ENCODE assay signal across 18 cellular contexts in the genomic region with DNA sequence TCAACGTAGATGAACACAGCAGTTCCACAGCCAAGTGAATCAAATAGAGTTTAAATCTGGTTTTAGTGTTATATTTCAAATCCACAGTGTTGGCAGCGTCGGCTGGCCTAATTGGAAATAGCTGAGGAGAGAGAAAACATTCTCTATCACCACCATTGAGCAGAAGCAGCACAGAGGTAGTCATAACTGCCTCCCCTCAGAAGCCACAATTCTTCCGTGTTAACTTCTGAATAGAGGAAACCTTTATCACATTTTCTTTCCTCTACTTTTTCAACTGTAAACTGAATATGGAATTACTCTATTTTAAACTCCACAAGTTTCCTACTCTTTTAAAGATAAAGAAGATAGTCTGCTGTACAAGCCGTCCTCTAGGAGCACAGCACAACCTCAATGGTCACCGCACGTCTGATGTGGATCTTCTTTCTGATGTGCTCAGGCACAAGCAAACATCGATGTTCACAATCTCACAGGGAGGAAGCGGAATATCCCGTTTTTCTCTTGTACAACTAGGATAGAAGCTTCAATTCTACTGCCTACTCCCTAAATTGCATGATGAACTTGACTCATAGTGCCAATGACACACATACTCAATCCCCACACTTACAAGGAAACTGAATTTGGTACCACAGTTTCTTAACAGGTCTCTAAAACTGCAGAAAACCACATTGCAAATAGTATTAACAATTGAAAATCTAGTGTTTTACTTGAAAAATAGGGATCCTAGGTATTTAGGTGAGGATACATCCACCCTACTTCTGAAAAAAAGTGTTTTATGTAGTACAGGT.
A peak's percentile ranks its signal among the peaks of the same experiment; 100 is the strongest.
DNase-seq lines count a peak whose midpoint lies in the region; ATAC-seq and TF ChIP-seq lines count a peak whose summit lies in the region.
"Had no signal": no experiment of that assay in that cellular context is flagged by ENCODE, and none has a peak within 500 bp of the region (broad histone marks: within the 10 kb centered on the region; RNA-seq: fewer than 3 reads in every experiment).

No MANE protein-coding gene starts in this region.

- no peaks in the 10 kb centered on the region for H3K36me3 Mint-ChIP-seq in activated T-helper 17 cell treated with anti-CD3 and anti-CD28 coated beads, Interleukin-2, amount 50 U/mL, for 72 hours (ENCODE audit: low read depth)
- H3K36me3 Mint-ChIP-seq: CD8-positive, alpha-beta T cell had no signal

- H3K4me3 Mint-ChIP-seq in stimulated activated naive CD8-positive, alpha-beta T cell treated with anti-CD3 and anti-CD28 coated beads, Interleukin-15, amount 100 ng/mL, for 72 hours, result no peak overlapping the region
- no peak overlapping the region for H3K4me3 Mint-ChIP-seq in activated T-helper 17 cell treated with anti-CD3 and anti-CD28 coated beads, Interleukin-2, amount 50 U/mL, for 72 hours
- H3K4me3 Mint-ChIP-seq: CD8-positive, alpha-beta T cell had no signal

- TF ChIP-seq POLR2A in esophagus squamous epithelium (IDR thresholded peaks at IDR 0.05), result no peak

- intact Hi-C loops in esophagus squamous epithelium (cut with DNase I), result no loop called here
- intact Hi-C loops in heart right ventricle (cut with DNase I), result no loop called here

- H3K27ac ChIP-seq in esophagus squamous epithelium, result no peak overlapping the region
- no peak overlapping the region for H3K27ac ChIP-seq in heart right ventricle
- H3K27ac ChIP-seq: SJSA1 had no signal

- peak overlapping the region; percentile 67 for H3K9ac ChIP-seq in Loucy (ENCODE audit: low read depth, low read length, poor library complexity, severe bottlenecking)

- TF ChIP-seq CTCF in Loucy (conservative IDR thresholded peaks at IDR 0.05; ENCODE audit: low read length) (no peak), esophagus squamous epithelium (IDR thresholded peaks at IDR 0.05) (no peak), heart right ventricle (IDR thresholded peaks at IDR 0.05) (no peak)

- peaks cover 49% of the 10 kb centered on the region for H3K4me1 ChIP-seq in Loucy (ENCODE audit: insufficient read depth, low read length, poor library complexity, severe bottlenecking)
- H3K4me1 ChIP-seq in esophagus squamous epithelium, result no peaks in the 10 kb centered on the region
- no peaks in the 10 kb centered on the region for H3K4me1 ChIP-seq in heart right ventricle
- H3K4me1 ChIP-seq: SJSA1 had no signal

- H2AFZ ChIP-seq in Loucy (ENCODE audit: low read length), result peak overlapping the region; percentile 61

- peaks cover 18% of the 10 kb centered on the region for H3K4me1 Mint-ChIP-seq in stimulated activated naive CD8-positive, alpha-beta T cell treated with anti-CD3 and anti-CD28 coated beads, Interleukin-15, amount 100 ng/mL, for 72 hours
- H3K4me1 Mint-ChIP-seq in activated T-helper 17 cell treated with anti-CD3 and anti-CD28 coated beads, Interleukin-2, amount 50 U/mL, for 72 hours, result peaks cover 5% of the 10 kb centered on the region

- H3K9me3 ChIP-seq in Loucy (ENCODE audit: insufficient read depth, low read depth, low read length) (no peaks in the 10 kb centered on the region), esophagus squamous epithelium (no peaks in the 10 kb centered on the region), heart right ventricle (no peaks in the 10 kb centered on the region)
- H3K9me3 ChIP-seq: SJSA1 had no signal

- no peaks in the 10 kb centered on the region for H4K20me1 ChIP-seq in Loucy (ENCODE audit: insufficient read depth, low read length, poor library complexity, severe bottlenecking)

- DNase-seq in stimulated activated naive CD8-positive, alpha-beta T cell treated with anti-CD3 and anti-CD28 coated beads, Interleukin-15, amount 100 ng/mL, for 72 hours, result no peak
- no peak for DNase-seq in stimulated activated naive CD8-positive, alpha-beta T cell treated with anti-CD3 and anti-CD28 coated beads, Interleukin-15, Interleukin-2, amounts not matched to agents 100 U/mL and 50 U/mL, for 24 hours
- DNase-seq in esophagus squamous epithelium (lab: John Stamatoyannopoulos, UW), result no peak
- no peak for DNase-seq in NCI-H1105 (lab: John Stamatoyannopoulos, UW)
- DNase-seq in heart right ventricle, result no peak
- DNase-seq: C1 segment of cervical spinal cord; CD8-positive, alpha-beta T cell; KG1; NCI-H1105 treated with DMSO at 0.1 percent for 48 hours; NCI-H2081; NCI-H2171; NCI-H524 treated with DMSO at 0.1 percent for 48 hours; NCI-H82 had no signal

- H3K4me3 ChIP-seq in Loucy (ENCODE audit: low read length, poor library complexity, severe bottlenecking) (peak overlapping the region; percentile 40), esophagus squamous epithelium (no peak overlapping the region), heart right ventricle (no peak overlapping the region)
- H3K4me3 ChIP-seq: GM12878, SJSA1 had no signal

- peak overlapping the region; percentile 62 for H3K4me2 ChIP-seq in Loucy (ENCODE audit: low read depth, low read length, poor library complexity, severe bottlenecking)

- peak; percentile 69 for ATAC-seq in stimulated activated naive CD8-positive, alpha-beta T cell treated with anti-CD3 and anti-CD28 coated beads, Interleukin-15, amount 100 ng/mL, for 72 hours
- no peak for ATAC-seq in stimulated activated naive CD8-positive, alpha-beta T cell treated with anti-CD3 and anti-CD28 coated beads, Interleukin-15, Interleukin-2, amounts not matched to agents 100 U/mL and 50 U/mL, for 24 hours
- peak; percentile 38 for ATAC-seq in activated T-helper 17 cell treated with anti-CD3 and anti-CD28 coated beads, Interleukin-2, amount 50 U/mL, for 72 hours (replicated peaks)
- ATAC-seq in heart right ventricle, result no peak
- ATAC-seq: CD8-positive, alpha-beta T cell; GM12878; HepG2 had no signal

- WGBS in esophagus squamous epithelium, 2 donors, result 81 to 86% methylated on average over 10 of the region's 10 CpGs
- WGBS in heart right ventricle, 2 donors, result 84 to 88% methylated on average over 10 of the region's 10 CpGs

- H3K36me3 ChIP-seq in Loucy (ENCODE audit: insufficient read depth, low read length) (no peaks in the 10 kb centered on the region), esophagus squamous epithelium (no peaks in the 10 kb centered on the region), heart right ventricle (no peaks in the 10 kb centered on the region)
- H3K36me3 ChIP-seq: SJSA1 had no signal

- H3K27me3 ChIP-seq in Loucy (ENCODE audit: insufficient read depth, low read length, poor library complexity, severe bottlenecking), result no peaks in the 10 kb centered on the region
- no peaks in the 10 kb centered on the region for H3K27me3 ChIP-seq in esophagus squamous epithelium
- no peaks in the 10 kb centered on the region for H3K27me3 ChIP-seq in heart right ventricle
- H3K27me3 ChIP-seq: SJSA1 had no signal

- H3F3A ChIP-seq in Loucy (ENCODE audit: low read depth), result 0 out of 2 replicates have a peak, but pooled peaks cover 4% of the 10 kb centered on the region

- no peaks in the 10 kb centered on the region for H3K9me2 ChIP-seq in Loucy (replicated peaks; ENCODE audit: low read depth, low read length)

- H3K27me3 Mint-ChIP-seq in stimulated activated naive CD8-positive, alpha-beta T cell treated with anti-CD3 and anti-CD28 coated beads, Interleukin-15, amount 100 ng/mL, for 72 hours, result peaks cover 9% of the 10 kb centered on the region
- H3K27me3 Mint-ChIP-seq in activated T-helper 17 cell treated with anti-CD3 and anti-CD28 coated beads, Interleukin-2, amount 50 U/mL, for 72 hours, result peaks cover 4% of the 10 kb centered on the region

- H3K27ac Mint-ChIP-seq in stimulated activated naive CD8-positive, alpha-beta T cell treated with anti-CD3 and anti-CD28 coated beads, Interleukin-15, amount 100 ng/mL, for 72 hours, result no peak overlapping the region
- H3K27ac Mint-ChIP-seq in activated T-helper 17 cell treated with anti-CD3 and anti-CD28 coated beads, Interleukin-2, amount 50 U/mL, for 72 hours, result no peak overlapping the region
- H3K27ac Mint-ChIP-seq: CD8-positive, alpha-beta T cell had no signal

- no peaks in the 10 kb centered on the region for H3K9me3 Mint-ChIP-seq in stimulated activated naive CD8-positive, alpha-beta T cell treated with anti-CD3 and anti-CD28 coated beads, Interleukin-15, amount 100 ng/mL, for 72 hours
- H3K9me3 Mint-ChIP-seq in activated T-helper 17 cell treated with anti-CD3 and anti-CD28 coated beads, Interleukin-2, amount 50 U/mL, for 72 hours, result no peaks in the 10 kb centered on the region
- H3K9me3 Mint-ChIP-seq: CD8-positive, alpha-beta T cell had no signal

- H3K79me2 ChIP-seq in Loucy (ENCODE audit: insufficient read depth, low read length), result no peaks in the 10 kb centered on the region

Comparison
In these comparisons a context has a peak if more than half of its experiments do, and no peak if none do; other contexts are left out.
1. ATAC-seq: peak in stimulated activated naive CD8-positive, alpha-beta T cell treated with anti-CD3 and anti-CD28 coated beads, Interleukin-15, amount 100 ng/mL, for 72 hours (single experiment) and activated T-helper 17 cell treated with anti-CD3 and anti-CD28 coated beads, Interleukin-2, amount 50 U/mL, for 72 hours (single experiment); none in stimulated activated naive CD8-positive, alpha-beta T cell treated with anti-CD3 and anti-CD28 coated beads, Interleukin-15, Interleukin-2, amounts not matched to agents 100 U/mL and 50 U/mL, for 24 hours (single experiment) and heart right ventricle (0 of 8).